In genomic region chr2:45651415-45652089, GRCh38 we compare ENCODE assay signal across 8 cellular contexts. TPM values are rescaled to one million over a fixed set of nuclear protein-coding genes. Genes with fewer than 3 reads are reported as not detected.
DNase-seq lines count a peak whose midpoint lies in the region; ATAC-seq lines count a peak whose summit lies in the region.

PRKCE (plus strand) TSS chr2:45651675.

- H2BK15ac ChIP-seq in mesenchymal stem cell (ENCODE audit: low read depth, poor library complexity, severe bottlenecking): peak within 1 kb of the TSS; percentile 93

- peaks cover 31% of the 10 kb centered on the region for H3K79me1 ChIP-seq in mesenchymal stem cell (replicated peaks; ENCODE audit: low read length, poor library complexity, severe bottlenecking)

- CTCF ChIA-PET in activated CD8-positive, alpha-beta T cell treated with anti-CD3 and anti-CD28 coated beads, Interleukin-2, amount 10 ng/mL, durations not matched to agents 7 days and 5 days (lab: Charles Lee): interaction anchor here (1.3 to 1.6 kb wide), 5 partner anchors 7 to 157 kb away, joined by 3 to 8 read pairs (median 5); no protein-coding TSS in a partner anchor

- H3K9me2 ChIP-seq in Karpas-422 (replicated peaks; ENCODE audit: insufficient read depth, low read length): no peaks in the 10 kb centered on the region

- peak within 1 kb of the TSS; percentile 97 for H3K4me3 ChIP-seq in Karpas-422 (ENCODE audit: low read length)
- peak within 1 kb of the TSS; percentile 92 for H3K4me3 ChIP-seq in endocrine pancreas (ENCODE audit: control insufficient read depth, insufficient read depth, low read length)
- H3K4me3 ChIP-seq in mesenchymal stem cell (ENCODE audit: insufficient read depth in 1 of 2, low read depth in 1 of 2, low read length in 2 of 2): peak within 1 kb of the TSS; percentile 83 to 92

- H2AK5ac ChIP-seq in mesenchymal stem cell (ENCODE audit: low read length, severe bottlenecking): no peak within 1 kb of the TSS

- H2AFZ ChIP-seq in Karpas-422 (ENCODE audit: low read length): no peak within 1 kb of the TSS; the same call in 1 of the 2 replicates
- H2AFZ ChIP-seq in mesenchymal stem cell (ENCODE audit: low read depth, low read length): peak within 1 kb of the TSS; percentile 84

- peak within 1 kb of the TSS in 1 of 2 experiments; percentile 76 for H3K23ac ChIP-seq in mesenchymal stem cell (ENCODE audit: low read length in 2 of 2)

- H3K27me3 ChIP-seq in Karpas-422 (ENCODE audit: low read length) (no peaks in the 10 kb centered on the region), endocrine pancreas (ENCODE audit: control insufficient read depth, insufficient read depth, low read length) (no peaks in the 10 kb centered on the region), mesenchymal stem cell (ENCODE audit: control insufficient read depth in 1 of 2, insufficient read depth in 1 of 2, low read length in 2 of 2) (no peaks in the 10 kb centered on the region)

- H3K9me3 Mint-ChIP-seq in activated CD8-positive, alpha-beta T cell treated with anti-CD3 and anti-CD28 coated beads, Interleukin-2, amount 10 ng/mL, durations not matched to agents 7 days and 5 days (ENCODE audit: insufficient read depth): no peaks in the 10 kb centered on the region

- H3K9ac ChIP-seq in Karpas-422 (ENCODE audit: low read length) (peak within 1 kb of the TSS; percentile 97), endocrine pancreas (ENCODE audit: control insufficient read depth, insufficient read depth, low read length) (peak within 1 kb of the TSS; percentile 75), mesenchymal stem cell (ENCODE audit: low read length) (peak within 1 kb of the TSS; percentile 95)

- peak within 1 kb of the TSS; percentile 88 for H3K27ac ChIP-seq in Karpas-422 (ENCODE audit: low read length)
- peak within 1 kb of the TSS; percentile 46 for H3K27ac ChIP-seq in mesenchymal stem cell (ENCODE audit: low read length, poor library complexity, severe bottlenecking)

- peaks cover 8% of the 10 kb centered on the region for H3K27me3 Mint-ChIP-seq in activated CD8-positive, alpha-beta T cell treated with anti-CD3 and anti-CD28 coated beads, Interleukin-2, amount 10 ng/mL, durations not matched to agents 7 days and 5 days (ENCODE audit: low read depth)

- peak within 1 kb of the TSS; percentile 92 to 96 for H3K18ac ChIP-seq in mesenchymal stem cell (ENCODE audit: low read depth in 1 of 2, low read length in 2 of 2)

- peak within 1 kb of the TSS; percentile 24 to 64 for H3K4ac ChIP-seq in mesenchymal stem cell (ENCODE audit: low read depth in 1 of 2, low read length in 2 of 2)

- H3K9me3 ChIP-seq in Karpas-422 (ENCODE audit: low read length): no peaks in the 10 kb centered on the region
- no peaks in the 10 kb centered on the region for H3K9me3 ChIP-seq in endocrine pancreas (ENCODE audit: control insufficient read depth, low read length)
- no peaks in the 10 kb centered on the region for H3K9me3 ChIP-seq in mesenchymal stem cell (ENCODE audit: control insufficient read depth, low read length)

- H3K4me1 ChIP-seq in Karpas-422 (ENCODE audit: low read length): peaks cover 47% of the 10 kb centered on the region
- no peaks in the 10 kb centered on the region for H3K4me1 ChIP-seq in endocrine pancreas (ENCODE audit: control insufficient read depth, insufficient read depth, low read length)
- peaks cover 13% of the 10 kb centered on the region for H3K4me1 ChIP-seq in mesenchymal stem cell (ENCODE audit: control insufficient read depth, insufficient read depth, low read depth, low read length)

- H3K4me2 ChIP-seq in Karpas-422 (ENCODE audit: low read depth, low read length, poor library complexity, severe bottlenecking): peak within 1 kb of the TSS; percentile 97
- H3K4me2 ChIP-seq in mesenchymal stem cell (ENCODE audit: low read length, poor library complexity, severe bottlenecking): peak within 1 kb of the TSS; percentile 100

- H3K36me3 Mint-ChIP-seq in activated CD8-positive, alpha-beta T cell treated with anti-CD3 and anti-CD28 coated beads, Interleukin-2, amount 10 ng/mL, durations not matched to agents 7 days and 5 days (ENCODE audit: low read depth): peaks cover 4% of the 10 kb centered on the region

- H3K14ac ChIP-seq in mesenchymal stem cell (ENCODE audit: low read length in 2 of 2): peak within 1 kb of the TSS; percentile 88 to 95

- WGBS in mesenchymal stem cell: 2% methylated on average over 31 of the region's 66 CpGs

- peak within 1 kb of the TSS in 1 of 2 experiments; percentile 73 for H2BK12ac ChIP-seq in mesenchymal stem cell (ENCODE audit: low read length in 2 of 2)

- H3K36me3 ChIP-seq in Karpas-422 (ENCODE audit: insufficient read depth, low read length) (peaks cover 30% of the 10 kb centered on the region), endocrine pancreas (ENCODE audit: control insufficient read depth, insufficient read depth, low read length) (no peaks in the 10 kb centered on the region), mesenchymal stem cell (ENCODE audit: control insufficient read depth in 1 of 2, insufficient read depth in 2 of 2, low read depth in 1 of 2, low read length in 2 of 2) (no peaks in the 10 kb centered on the region)

- H2BK5ac ChIP-seq in mesenchymal stem cell (ENCODE audit: low read depth, low read length, poor library complexity, severe bottlenecking): peak within 1 kb of the TSS; percentile 85

- peak within 1 kb of the TSS; percentile 91 for H4K91ac ChIP-seq in mesenchymal stem cell (ENCODE audit: low read length)

- H4K20me1 ChIP-seq in Karpas-422 (ENCODE audit: insufficient read depth, low read depth, low read length): peaks cover 27% of the 10 kb centered on the region; the same call in 1 of the 2 replicates

- peak; percentile 4 for ATAC-seq in GM21825 (IDR thresholded peaks at IDR 0.05; ENCODE audit: unreplicated experiment)
- ATAC-seq in activated CD8-positive, alpha-beta T cell treated with anti-CD3 and anti-CD28 coated beads, Interleukin-2, amount 10 ng/mL, durations not matched to agents 7 days and 5 days: peak; percentile 24

- H2BK120ac ChIP-seq in mesenchymal stem cell (ENCODE audit: low read depth, low read length): peak within 1 kb of the TSS; percentile 95

- H3K4me3 Mint-ChIP-seq in activated CD8-positive, alpha-beta T cell treated with anti-CD3 and anti-CD28 coated beads, Interleukin-2, amount 10 ng/mL, durations not matched to agents 7 days and 5 days: peak within 1 kb of the TSS; percentile 92

- H3K4me1 Mint-ChIP-seq in activated CD8-positive, alpha-beta T cell treated with anti-CD3 and anti-CD28 coated beads, Interleukin-2, amount 10 ng/mL, durations not matched to agents 7 days and 5 days (ENCODE audit: low read depth): peaks cover 31% of the 10 kb centered on the region

- peaks cover 60% of the 10 kb centered on the region for H3K79me2 ChIP-seq in Karpas-422 (ENCODE audit: low read length)

- peak within 1 kb of the TSS; percentile 77 for H4K8ac ChIP-seq in mesenchymal stem cell (ENCODE audit: low read length)

- DNase-seq in G401 (ENCODE audit: low spot score): peak; percentile 50
- DNase-seq in Karpas-422: peak; percentile 79
- DNase-seq in activated CD8-positive, alpha-beta T cell treated with anti-CD3 and anti-CD28 coated beads, Interleukin-2, amount 10 ng/mL, durations not matched to agents 7 days and 5 days: peak; percentile 71
- DNase-seq in mesenchymal stem cell: peak; percentile 48
- peak; percentile 6 to 11 for DNase-seq in stimulated activated CD8-positive, alpha-beta memory T cell treated with anti-CD3 and anti-CD28 coated beads, Interleukin-15, amount 100 ng/mL, for 4 hours (ENCODE audit: low read depth in 2 of 2)
- no peak for DNase-seq in NCI-H1694 (lab: John Stamatoyannopoulos, UW)

- H3K27ac Mint-ChIP-seq in activated CD8-positive, alpha-beta T cell treated with anti-CD3 and anti-CD28 coated beads, Interleukin-2, amount 10 ng/mL, durations not matched to agents 7 days and 5 days: peak within 1 kb of the TSS; percentile 99

- POLR2A ChIA-PET in activated CD8-positive, alpha-beta T cell treated with anti-CD3 and anti-CD28 coated beads, Interleukin-2, amount 10 ng/mL, durations not matched to agents 7 days and 5 days (lab: Charles Lee): no interaction called here

- in situ Hi-C loops in G401 (cut with HindIII; ENCODE audit: low sequenced_read_pairs): no loop called here

RNA-seq across cellular contexts. Expression of gene PRKCE, which starts in this region (rescaled TPM):
- total RNA-seq in G401 (2014; rRNA removed; shearing (Covaris generic)): 3.9 TPM in 2 replicates
- 61.8 and 94.7 TPM in 2 replicates for total RNA-seq in Karpas-422 (2014; rRNA removed; shearing (Covaris generic); ENCODE audit: low replicate concordance)
- 10 to 100 TPM; 15.4 to 16.2 TPM for total RNA-seq in activated CD8-positive, alpha-beta T cell treated with anti-CD3 and anti-CD28 coated beads, Interleukin-2, amount 10 ng/mL, durations not matched to agents 7 days and 5 days
- polyA plus RNA-seq in mesenchymal stem cell (2013, experiment 1 of 2): 10.6 TPM
- 11.5 TPM for polyA plus RNA-seq in mesenchymal stem cell (2013, experiment 2 of 2)
